ENCODE assay signal across 10 cellular contexts in the genomic region with DNA sequence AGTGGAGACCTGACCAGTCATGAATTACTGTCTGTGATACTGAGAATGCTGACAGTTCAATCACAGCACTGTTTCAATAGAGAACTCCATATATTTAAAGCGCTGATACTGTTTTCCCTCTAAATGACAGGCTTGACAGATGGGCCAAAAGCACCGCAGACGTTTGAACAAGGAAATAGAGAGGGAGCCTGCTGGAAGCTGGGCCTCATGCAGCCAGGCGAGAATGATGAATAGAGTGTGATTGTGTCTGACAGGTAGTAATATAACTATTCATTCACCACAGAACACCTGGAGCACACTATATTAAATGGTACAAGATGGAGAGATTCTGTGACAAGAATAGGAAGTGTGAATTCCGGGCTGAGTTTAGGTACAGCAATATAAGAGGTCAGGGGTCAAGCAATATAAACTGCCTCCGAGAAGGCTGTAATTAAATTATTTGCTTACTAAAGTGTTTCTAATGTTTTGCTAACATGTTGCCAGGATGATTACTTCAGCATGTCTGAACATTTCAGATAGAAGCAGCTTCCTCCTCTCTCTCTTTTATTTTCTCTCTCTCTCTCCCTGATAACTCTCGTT.
DNase-seq lines count a peak whose midpoint lies in the region; ATAC-seq and TF ChIP-seq lines count a peak whose summit lies in the region.
"Had no signal": no experiment of that assay in that cellular context is flagged by ENCODE, and none has a peak within 500 bp of the region (broad histone marks: within the 10 kb centered on the region; RNA-seq: fewer than 3 reads in every experiment).

No MANE protein-coding gene starts in this region.

- H3K27me3 Mint-ChIP-seq in MCF 10A (ENCODE audit: insufficient read depth, unreplicated experiment): no peaks in the 10 kb centered on the region

- H3K27ac ChIP-seq in VCaP: peak overlapping the region; percentile 22; the same call in 1 of the 2 replicates

- POLR2A ChIA-PET in MCF 10A (lab: Yijun Ruan, JAX): interaction anchor here (0.8 kb wide), 1 partner anchor 63 kb away, joined by 3 read pairs; no protein-coding TSS in a partner anchor

- intact Hi-C loops in mucosa of descending colon (cut with DNase I, micrococcal nuclease) (no loop called here), MCF 10A (cut with micrococcal nuclease) (no loop called here)

- H3K4me3 ChIP-seq in mucosa of descending colon: no peak overlapping the region

- H3K9me3 Mint-ChIP-seq in MCF 10A (ENCODE audit: unreplicated experiment): no peaks in the 10 kb centered on the region

- H3K36me3 Mint-ChIP-seq in MCF 10A (ENCODE audit: insufficient read depth, unreplicated experiment): no peaks in the 10 kb centered on the region

- H3K27ac Mint-ChIP-seq in MCF 10A (ENCODE audit: low read depth, unreplicated experiment): no peak overlapping the region

- H3K36me3 ChIP-seq in mucosa of descending colon (ENCODE audit: low read depth): no peaks in the 10 kb centered on the region

- peaks cover 10% of the 10 kb centered on the region for H3K4me1 ChIP-seq in mucosa of descending colon (ENCODE audit: low read depth)

- CTCF ChIA-PET in MCF 10A (lab: Yijun Ruan, JAX): no interaction called here

- H3K9me3 ChIP-seq in mucosa of descending colon: no peaks in the 10 kb centered on the region

- ATAC-seq in mucosa of descending colon (peak; percentile 90), GM18858 (IDR thresholded peaks at IDR 0.05; ENCODE audit: unreplicated experiment) (no peak), GM19467 (IDR thresholded peaks at IDR 0.05; ENCODE audit: unreplicated experiment) (no peak)

- no peaks in the 10 kb centered on the region for H3K4me1 Mint-ChIP-seq in MCF 10A (ENCODE audit: insufficient read depth, unreplicated experiment)

- no peak overlapping the region for H3K4me3 Mint-ChIP-seq in MCF 10A (ENCODE audit: unreplicated experiment)

- no TSS peak for BruUV-seq in MCF 10A (replicated peaks; lab: Mats Ljungman, UMichigan)

- TF ChIP-seq CTCF in VCaP (conservative IDR thresholded peaks at IDR 0.05): no peak
- TF ChIP-seq CTCF in mucosa of descending colon (IDR thresholded peaks at IDR 0.05): no peak
- TF ChIP-seq CTCF in MCF 10A (IDR thresholded peaks at IDR 0.05; ENCODE audit: unreplicated experiment): no peak

- DNase-seq in DMS53 treated with DMSO at 0.1 percent for 48 hours (lab: John Stamatoyannopoulos, UW; ENCODE audit: unreplicated experiment): peak; percentile 27
- peak; percentile 94 to 99 for DNase-seq in NCI-H2081 (lab: John Stamatoyannopoulos, UW)
- peak; percentile 39 to 44 (median 41) for DNase-seq in mucosa of descending colon
- DNase-seq in Kasumi-1 (lab: John Stamatoyannopoulos, UW): no peak
- no peak for DNase-seq in MCF 10A (ENCODE audit: unreplicated experiment)
- DNase-seq: central memory CD4-positive, alpha-beta T cell; stimulated activated CD8-positive, alpha-beta memory T cell treated with anti-CD3 and anti-CD28 coated beads, Interleukin-4, amount 100 ng/mL, for 48 hours had no signal

Comparison
In these comparisons a context has a peak if more than half of its experiments do, and no peak if none do; other contexts are left out.
1. DNase-seq: peak in DMS53 treated with DMSO at 0.1 percent for 48 hours (single experiment), NCI-H2081 (2 of 2) and mucosa of descending colon (3 of 3); none in Kasumi-1 (0 of 2) and MCF 10A (single experiment).